22 cellular contexts compared by ENCODE assay signal in genomic region chr14:22381751-22382150, GRCh38.
DNase-seq lines count a peak whose midpoint lies in the region; ATAC-seq, FAIRE-seq and TF ChIP-seq lines count a peak whose summit lies in the region.
"Had no signal": no experiment of that assay in that cellular context is flagged by ENCODE, and none has a peak within 500 bp of the region (broad histone marks: within the 10 kb centered on the region; RNA-seq: fewer than 3 reads in every experiment).

No MANE protein-coding gene starts in this region.

- H2AFZ ChIP-seq in mammary epithelial cell (ENCODE audit: low read depth, low read length): no peak overlapping the region

- no peak overlapping the region for H3K4me3 Mint-ChIP-seq in activated naive CD4-positive, alpha-beta T cell treated with anti-CD3 and anti-CD28 coated beads for 36 hours
- H3K4me3 Mint-ChIP-seq in activated naive CD4-positive, alpha-beta T cell treated with anti-CD3 and anti-CD28 coated beads, Interleukin-2, amount 10 ng/mL, durations not matched to agents 7 days and 5 days: no peak overlapping the region
- H3K4me3 Mint-ChIP-seq in naive B cell: peak overlapping the region in 1 of 8 donors; percentile 32
- no peak overlapping the region for H3K4me3 Mint-ChIP-seq in activated T-helper 2 cell treated with anti-CD3 and anti-CD28 coated beads, Interferon-gamma antibody, Interleukin-2, Interleukin-4, amounts not matched to agents 10 μg/mL and 5 μg/mL and 100 μg/mL, durations not matched to agents 14 hours and 24 hours and 36 hours (ENCODE audit: low read depth)
- H3K4me3 Mint-ChIP-seq: CD8-positive, alpha-beta memory T cell had no signal

- no TSS peak for BruUV-seq in mammary epithelial cell (replicated peaks; lab: Mats Ljungman, UMichigan)

- in situ Hi-C loops in mammary epithelial cell (cut with MboI; ENCODE audit: low sequenced_read_pairs in 2 of 2): loop anchor here in 1 of 2 donors (25.0 kb wide), 1 partner anchor 181 kb away; no protein-coding TSS in a partner anchor

- H3K4me1 Mint-ChIP-seq in activated naive CD4-positive, alpha-beta T cell treated with anti-CD3 and anti-CD28 coated beads for 36 hours (ENCODE audit: low read depth): no peaks in the 10 kb centered on the region
- no peaks in the 10 kb centered on the region for H3K4me1 Mint-ChIP-seq in activated naive CD4-positive, alpha-beta T cell treated with anti-CD3 and anti-CD28 coated beads, Interleukin-2, amount 10 ng/mL, durations not matched to agents 7 days and 5 days
- peaks cover 44 to 55% (median 46%) of the 10 kb centered on the region in 3 donors for H3K4me1 Mint-ChIP-seq in naive B cell
- H3K4me1 Mint-ChIP-seq in activated T-helper 2 cell treated with anti-CD3 and anti-CD28 coated beads, Interferon-gamma antibody, Interleukin-2, Interleukin-4, amounts not matched to agents 10 μg/mL and 5 μg/mL and 100 μg/mL, durations not matched to agents 14 hours and 24 hours and 36 hours (ENCODE audit: low read depth): no peaks in the 10 kb centered on the region
- H3K4me1 Mint-ChIP-seq: CD8-positive, alpha-beta memory T cell had no signal

- no peaks in the 10 kb centered on the region for H3K79me2 ChIP-seq in mammary epithelial cell (ENCODE audit: insufficient read depth, low read length)

- no peak overlapping the region for H3K4me2 ChIP-seq in mammary epithelial cell (ENCODE audit: insufficient read depth, low read depth, low read length)

- TF ChIP-seq POLR2A in heart left ventricle (IDR thresholded peaks at IDR 0.05): no peak

- no peaks in the 10 kb centered on the region for H3K9me3 Mint-ChIP-seq in activated naive CD4-positive, alpha-beta T cell treated with anti-CD3 and anti-CD28 coated beads for 36 hours
- H3K9me3 Mint-ChIP-seq in activated naive CD4-positive, alpha-beta T cell treated with anti-CD3 and anti-CD28 coated beads, Interleukin-2, amount 10 ng/mL, durations not matched to agents 7 days and 5 days: no peaks in the 10 kb centered on the region
- no peaks in the 10 kb centered on the region for H3K9me3 Mint-ChIP-seq in naive B cell
- no peaks in the 10 kb centered on the region for H3K9me3 Mint-ChIP-seq in activated T-helper 2 cell treated with anti-CD3 and anti-CD28 coated beads, Interferon-gamma antibody, Interleukin-2, Interleukin-4, amounts not matched to agents 10 μg/mL and 5 μg/mL and 100 μg/mL, durations not matched to agents 14 hours and 24 hours and 36 hours
- H3K9me3 Mint-ChIP-seq: CD8-positive, alpha-beta memory T cell had no signal

- no peaks in the 10 kb centered on the region for H3K9me3 ChIP-seq in mammary epithelial cell (replicated peaks; ENCODE audit: insufficient read depth, low read length)
- H3K9me3 ChIP-seq in heart left ventricle: no peaks in the 10 kb centered on the region
- H3K9me3 ChIP-seq: SJSA1 had no signal

- no peaks in the 10 kb centered on the region for H3K36me3 ChIP-seq in mammary epithelial cell (ENCODE audit: insufficient read depth, low read length)
- no peaks in the 10 kb centered on the region for H3K36me3 ChIP-seq in heart left ventricle
- H3K36me3 ChIP-seq: SJSA1 had no signal

- H3K27ac ChIP-seq in mammary epithelial cell (ENCODE audit: insufficient read depth, low read depth, low read length): no peak overlapping the region
- no peak overlapping the region for H3K27ac ChIP-seq in heart left ventricle
- H3K27ac ChIP-seq: 22Rv1, SJSA1 had no signal

- intact Hi-C loops in activated naive CD4-positive, alpha-beta T cell treated with anti-CD3 and anti-CD28 coated beads for 36 hours (cut with micrococcal nuclease): no loop called here
- intact Hi-C loops in activated T-helper 2 cell treated with anti-CD3 and anti-CD28 coated beads, Interferon-gamma antibody, Interleukin-2, Interleukin-4, amounts not matched to agents 10 μg/mL and 5 μg/mL and 100 μg/mL, durations not matched to agents 14 hours and 24 hours and 36 hours (cut with micrococcal nuclease): loop anchor here (10.0 kb wide), 1 partner anchor 93 kb away; no protein-coding TSS in a partner anchor
- intact Hi-C loops in mammary epithelial cell (cut with micrococcal nuclease): no loop called here
- intact Hi-C loops in heart left ventricle (cut with DNase I): loop anchor here in 6 of 10 donors (10.0 kb wide), 2 partner anchors 443 to 473 kb away; partner anchors contain the start of gene MRPL52 (in 3 of the 6)

- 100% methylated on average over 2 of the region's 2 CpGs for WGBS in mammary epithelial cell (ENCODE audit: low coverage, missing lambda C conversion rate)
- 96 to 100% (median 97%) methylated on average over 2 of the region's 2 CpGs for WGBS in heart left ventricle, 4 donors

- TF ChIP-seq CTCF in mammary epithelial cell (conservative IDR thresholded peaks at IDR 0.05 in 1 of 2, IDR thresholded peaks at IDR 0.05 in 1 of 2; ENCODE audit: extremely low read depth in 1 of 2, insufficient read depth in 1 of 2, low read depth in 1 of 2, low read length in 2 of 2): no peak
- TF ChIP-seq CTCF in heart left ventricle (IDR thresholded peaks at IDR 0.05): no peak

- H3K4me1 ChIP-seq in mammary epithelial cell (ENCODE audit: insufficient read depth, low read length) (no peaks in the 10 kb centered on the region), heart left ventricle (peaks cover 0 to 12% (median 0%) of the 10 kb centered on the region in 12 donors)

- no peak for FAIRE-seq in RCC 7860 (lab: Jason Lieb, UNC)
- FAIRE-seq: G401.6, H54, HepG2 had no signal

- H3K27me3 Mint-ChIP-seq in activated naive CD4-positive, alpha-beta T cell treated with anti-CD3 and anti-CD28 coated beads for 36 hours (ENCODE audit: low read depth): no peaks in the 10 kb centered on the region
- H3K27me3 Mint-ChIP-seq in activated naive CD4-positive, alpha-beta T cell treated with anti-CD3 and anti-CD28 coated beads, Interleukin-2, amount 10 ng/mL, durations not matched to agents 7 days and 5 days: no peaks in the 10 kb centered on the region
- H3K27me3 Mint-ChIP-seq in naive B cell: no peaks in the 10 kb centered on the region
- H3K27me3 Mint-ChIP-seq in activated T-helper 2 cell treated with anti-CD3 and anti-CD28 coated beads, Interferon-gamma antibody, Interleukin-2, Interleukin-4, amounts not matched to agents 10 μg/mL and 5 μg/mL and 100 μg/mL, durations not matched to agents 14 hours and 24 hours and 36 hours (ENCODE audit: low read depth): no peaks in the 10 kb centered on the region
- H3K27me3 Mint-ChIP-seq: CD8-positive, alpha-beta memory T cell had no signal

- H3K36me3 Mint-ChIP-seq in activated naive CD4-positive, alpha-beta T cell treated with anti-CD3 and anti-CD28 coated beads for 36 hours (ENCODE audit: low read depth): no peaks in the 10 kb centered on the region
- H3K36me3 Mint-ChIP-seq in activated naive CD4-positive, alpha-beta T cell treated with anti-CD3 and anti-CD28 coated beads, Interleukin-2, amount 10 ng/mL, durations not matched to agents 7 days and 5 days: no peaks in the 10 kb centered on the region
- H3K36me3 Mint-ChIP-seq in naive B cell: no peaks in the 10 kb centered on the region
- H3K36me3 Mint-ChIP-seq in activated T-helper 2 cell treated with anti-CD3 and anti-CD28 coated beads, Interferon-gamma antibody, Interleukin-2, Interleukin-4, amounts not matched to agents 10 μg/mL and 5 μg/mL and 100 μg/mL, durations not matched to agents 14 hours and 24 hours and 36 hours (ENCODE audit: low read depth): no peaks in the 10 kb centered on the region
- H3K36me3 Mint-ChIP-seq: CD8-positive, alpha-beta memory T cell had no signal

- no peak overlapping the region for H3K9ac ChIP-seq in mammary epithelial cell (ENCODE audit: insufficient read depth, low read length)

- H3K27ac Mint-ChIP-seq in activated naive CD4-positive, alpha-beta T cell treated with anti-CD3 and anti-CD28 coated beads for 36 hours: peak overlapping the region; percentile 72
- H3K27ac Mint-ChIP-seq in activated naive CD4-positive, alpha-beta T cell treated with anti-CD3 and anti-CD28 coated beads, Interleukin-2, amount 10 ng/mL, durations not matched to agents 7 days and 5 days: no peak overlapping the region
- H3K27ac Mint-ChIP-seq in naive B cell: peak overlapping the region; percentile 78 to 100 (median 98)
- H3K27ac Mint-ChIP-seq in activated T-helper 2 cell treated with anti-CD3 and anti-CD28 coated beads, Interferon-gamma antibody, Interleukin-2, Interleukin-4, amounts not matched to agents 10 μg/mL and 5 μg/mL and 100 μg/mL, durations not matched to agents 14 hours and 24 hours and 36 hours: no peak overlapping the region

- ATAC-seq in naive B cell (ENCODE audit: low read depth in 2 of 2) (no peak), heart left ventricle (no peak)
- ATAC-seq: HepG2, Right ventricle myocardium inferior had no signal

- CTCF ChIA-PET in activated naive CD4-positive, alpha-beta T cell treated with anti-CD3 and anti-CD28 coated beads for 36 hours (lab: Charles Lee): no interaction called here
- CTCF ChIA-PET in activated naive CD4-positive, alpha-beta T cell treated with anti-CD3 and anti-CD28 coated beads, Interleukin-2, amount 10 ng/mL, durations not matched to agents 7 days and 5 days (lab: Charles Lee): no interaction called here
- CTCF ChIA-PET in mammary epithelial cell (lab: Charles Lee; ENCODE audit: low non-redundant PET): no interaction called here

- no peak for DNase-seq in activated naive CD4-positive, alpha-beta T cell treated with anti-CD3 and anti-CD28 coated beads for 36 hours
- DNase-seq in activated naive CD4-positive, alpha-beta T cell treated with anti-CD3 and anti-CD28 coated beads, Interleukin-2, amount 10 ng/mL, durations not matched to agents 7 days and 5 days: no peak
- DNase-seq in SW480 (ENCODE audit: low spot score): peak; percentile 21
- no peak for DNase-seq in naive B cell
- DNase-seq in activated T-helper 2 cell treated with anti-CD3 and anti-CD28 coated beads, Interferon-gamma antibody, Interleukin-2, Interleukin-4, amounts not matched to agents 10 μg/mL and 5 μg/mL and 100 μg/mL, durations not matched to agents 14 hours and 24 hours and 36 hours (ENCODE audit: low spot score): no peak
- no peak for DNase-seq in mammary epithelial cell
- DNase-seq in heart left ventricle: no peak
- no peak for DNase-seq in RCC 7860 (ENCODE audit: low spot score)
- DNase-seq: C1 segment of cervical spinal cord; CD8-positive, alpha-beta memory T cell; NCI-H1092 treated with DMSO at 0.1 percent for 48 hours; NCI-H1436 treated with DMSO at 0.1 percent for 48 hours; NCI-H2029 treated with DMSO at 0.1 percent for 48 hours; NCI-H226; NCI-H524 treated with DMSO at 0.1 percent for 48 hours; NCI-H82 had no signal

- peaks cover 4% of the 10 kb centered on the region for H3K27me3 ChIP-seq in mammary epithelial cell (ENCODE audit: insufficient read depth, low read length)
- peaks cover 0 to 7% (median 0%) of the 10 kb centered on the region in 9 donors for H3K27me3 ChIP-seq in heart left ventricle

- H4K20me1 ChIP-seq in mammary epithelial cell (ENCODE audit: insufficient read depth, low read length): no peaks in the 10 kb centered on the region

- H3K4me3 ChIP-seq in mammary epithelial cell (replicated peaks in 1 of 3; ENCODE audit: insufficient read depth in 1 of 3, low read depth in 2 of 3, low read length in 3 of 3) (no peak overlapping the region), heart left ventricle (no peak overlapping the region)
- H3K4me3 ChIP-seq: SJSA1 had no signal

- dilution Hi-C loops in mammary epithelial cell (cut with HindIII; ENCODE audit: low sequenced_read_pairs): no loop called here

Comparison
In these comparisons a context has a peak if more than half of its experiments do, and no peak if none do; other contexts are left out.
1. H3K27ac Mint-ChIP-seq: peak in activated naive CD4-positive, alpha-beta T cell treated with anti-CD3 and anti-CD28 coated beads for 36 hours (single experiment) and naive B cell (6 of 6); none in activated naive CD4-positive, alpha-beta T cell treated with anti-CD3 and anti-CD28 coated beads, Interleukin-2, amount 10 ng/mL, durations not matched to agents 7 days and 5 days (single experiment) and activated T-helper 2 cell treated with anti-CD3 and anti-CD28 coated beads, Interferon-gamma antibody, Interleukin-2, Interleukin-4, amounts not matched to agents 10 μg/mL and 5 μg/mL and 100 μg/mL, durations not matched to agents 14 hours and 24 hours and 36 hours (single experiment).
2. intact Hi-C loops: an anchor here in activated T-helper 2 cell treated with anti-CD3 and anti-CD28 coated beads, Interferon-gamma antibody, Interleukin-2, Interleukin-4, amounts not matched to agents 10 μg/mL and 5 μg/mL and 100 μg/mL, durations not matched to agents 14 hours and 24 hours and 36 hours (10.0 kb wide) and heart left ventricle (10.0 kb wide); none called in activated naive CD4-positive, alpha-beta T cell treated with anti-CD3 and anti-CD28 coated beads for 36 hours and mammary epithelial cell.